ENCODE assay signal across 8 cellular contexts in genomic region chr10:34815174-34816066, GRCh38. TPM values are rescaled to one million over a fixed set of nuclear protein-coding genes. Genes with fewer than 3 reads are reported as not detected.
A peak's percentile ranks its signal among the peaks of the same experiment; 100 is the strongest.
DNase-seq lines count a peak whose midpoint lies in the region; ATAC-seq, FAIRE-seq and TF ChIP-seq lines count a peak whose summit lies in the region.

Gene PARD3, minus strand, starts transcription at chr10:34815296. Its CDS starts 301 bp downstream, at chr10:34814995.

- H3K27ac Mint-ChIP-seq in activated T-cell treated with anti-CD3 and anti-CD28 coated beads, Interleukin-2, amount 50 U/mL, for 24 hours = no peak within 1 kb of the TSS

- ATAC-seq in HG03097 (IDR thresholded peaks at IDR 0.05; ENCODE audit: low FRiP score, unreplicated experiment) (peak; percentile 32), left colon (peak; percentile 77)

- no peaks in the 10 kb centered on the region for H3K36me3 ChIP-seq in stomach

- DNase-seq in activated T-cell treated with anti-CD3 and anti-CD28 coated beads, Interleukin-2, amount 50 U/mL, for 24 hours = peak; percentile 39
- no peak for DNase-seq in activated T-cell treated with anti-CD3 and anti-CD28 coated beads, Interleukin-2, amount 50 U/mL, for 1 hour
- peak; percentile 49 for DNase-seq in RCC 7860 (ENCODE audit: low spot score)
- DNase-seq in coronary artery (ENCODE audit: low spot score) = no peak
- DNase-seq in left colon = peak; percentile 70 to 75
- DNase-seq in stomach = peak; percentile 68
- DNase-seq in KG1 (lab: John Stamatoyannopoulos, UW) = no peak

- FAIRE-seq in RCC 7860 (lab: Jason Lieb, UNC) = no peak

- peaks cover 66% of the 10 kb centered on the region for H3K27me3 Mint-ChIP-seq in activated T-cell treated with anti-CD3 and anti-CD28 coated beads, Interleukin-2, amount 50 U/mL, for 24 hours

- H3K4me3 ChIP-seq in coronary artery = peak within 1 kb of the TSS; percentile 78
- peak within 1 kb of the TSS; percentile 90 to 96 (median 91) for H3K4me3 ChIP-seq in stomach

- no peaks in the 10 kb centered on the region for H3K9me3 Mint-ChIP-seq in activated T-cell treated with anti-CD3 and anti-CD28 coated beads, Interleukin-2, amount 50 U/mL, for 24 hours

- no peak for TF ChIP-seq EP300 in stomach (IDR thresholded peaks at IDR 0.05)

- H3K27me3 ChIP-seq in stomach = peaks cover 0 to 39% (median 3%) of the 10 kb centered on the region in 3 donors

- no peaks in the 10 kb centered on the region for H3K9me3 ChIP-seq in stomach

- H3K4me3 Mint-ChIP-seq in activated T-cell treated with anti-CD3 and anti-CD28 coated beads, Interleukin-2, amount 50 U/mL, for 24 hours = peak within 1 kb of the TSS; percentile 64

- H3K4me1 Mint-ChIP-seq in activated T-cell treated with anti-CD3 and anti-CD28 coated beads, Interleukin-2, amount 50 U/mL, for 24 hours (ENCODE audit: low read depth) = peaks cover 14% of the 10 kb centered on the region

- peaks cover 8 to 49% (median 37%) of the 10 kb centered on the region in 4 donors for H3K4me1 ChIP-seq in stomach

- TF ChIP-seq POLR2A in stomach (IDR thresholded peaks at IDR 0.05) = no peak

- H3K27ac ChIP-seq in coronary artery = peak within 1 kb of the TSS; percentile 82 to 86
- H3K27ac ChIP-seq in stomach = peak within 1 kb of the TSS; percentile 84 to 95 (median 90)

- intact Hi-C loops in left colon (cut with DNase I, micrococcal nuclease) = loop anchor here in 1 of 2 donors (5.0 kb wide), 1 partner anchor 93 kb away; no protein-coding TSS in a partner anchor
- intact Hi-C loops in stomach (cut with DNase I; ENCODE audit: low total_unique reads) = no loop called here

- H3K36me3 Mint-ChIP-seq in activated T-cell treated with anti-CD3 and anti-CD28 coated beads, Interleukin-2, amount 50 U/mL, for 24 hours (ENCODE audit: low read depth) = no peaks in the 10 kb centered on the region

- WGBS in stomach, 5 donors = 0 to 2% (median 0%) methylated on average over 29 to 76 of the region's 84 CpGs

- no peak for TF ChIP-seq CTCF in coronary artery (IDR thresholded peaks at IDR 0.05)
- no peak for TF ChIP-seq CTCF in stomach (IDR thresholded peaks at IDR 0.05)

RNA-seq across cellular contexts. Expression of gene PARD3, which starts in this region (rescaled TPM):
- 10 to 100 TPM; 45.5 to 52.9 TPM for total RNA-seq in left colon
- total RNA-seq in stomach = 100 to 1,000 TPM in 1 of 5 donors, 10 to 100 TPM in 4; 23.9 to 118 (median 59.8) TPM
- polyA plus RNA-seq in stomach = 10 to 100 TPM; 13.7 to 23.6 (median 16.6) TPM

Comparison
In these comparisons a context has a peak if more than half of its experiments do, and no peak if none do; other contexts are left out.
1. DNase-seq: peak in activated T-cell treated with anti-CD3 and anti-CD28 coated beads, Interleukin-2, amount 50 U/mL, for 24 hours (single experiment), RCC 7860 (single experiment), left colon (2 of 2) and stomach (single experiment); none in activated T-cell treated with anti-CD3 and anti-CD28 coated beads, Interleukin-2, amount 50 U/mL, for 1 hour (single experiment), coronary artery (single experiment) and KG1 (single experiment).